9 cellular contexts compared by ENCODE assay signal in genomic region chr12:119544780-119545625, GRCh38. TPM values are rescaled to one million over a fixed set of nuclear protein-coding genes. Genes with fewer than 3 reads are reported as not detected.
DNase-seq lines count a peak whose midpoint lies in the region; ATAC-seq and TF ChIP-seq lines count a peak whose summit lies in the region.
"Had no signal": no experiment of that assay in that cellular context is flagged by ENCODE, and none has a peak within 500 bp of the region (broad histone marks: within the 10 kb centered on the region; RNA-seq: fewer than 3 reads in every experiment).

No MANE protein-coding gene starts in this region.

- TF ChIP-seq CTCF in GM13976 (IDR thresholded peaks at IDR 0.05; ENCODE audit: borderline replicate concordance, control extremely low read depth, extremely low read depth, insufficient read depth, missing control alignments) (peak; percentile 71), glutamatergic neuron (IDR thresholded peaks at IDR 0.05; ENCODE audit: partially characterized antibody, unreplicated experiment) (peak; percentile 96), progenitor cell of endocrine pancreas (IDR thresholded peaks at IDR 0.05; ENCODE audit: unreplicated experiment) (peak; percentile 90)

- DNase-seq in A172 (ENCODE audit: low spot score) (peak; percentile 51), GM13976 (ENCODE audit: low spot score) (peak; percentile 63), MG63 (peak; percentile 38), SJCRH30 (peak; percentile 57 to 79), glutamatergic neuron (peak; percentile 70), progenitor cell of endocrine pancreas (ENCODE audit: low spot score, unreplicated experiment) (peak; percentile 63)
- DNase-seq in activated naive CD4-positive, alpha-beta T cell treated with anti-CD3 and anti-CD28 coated beads, Interleukin-2, amount 10 ng/mL, durations not matched to agents 7 days and 5 days: peak; percentile 65

- H3K27ac Mint-ChIP-seq in activated naive CD4-positive, alpha-beta T cell treated with anti-CD3 and anti-CD28 coated beads, Interleukin-2, amount 10 ng/mL, durations not matched to agents 7 days and 5 days: no peak overlapping the region
- H3K27ac Mint-ChIP-seq in glutamatergic neuron (ENCODE audit: unreplicated experiment) (no peak overlapping the region), progenitor cell of endocrine pancreas (no peak overlapping the region)
- H3K27ac Mint-ChIP-seq: stimulated activated naive CD8-positive, alpha-beta T cell treated with anti-CD3 and anti-CD28 coated beads, Interleukin-15, Interleukin-2, amounts not matched to agents 100 ng/mL and 50 ng/mL, for 24 hours had no signal

- H3K4me1 ChIP-seq in SJCRH30: no peaks in the 10 kb centered on the region

- H3K9me3 ChIP-seq in MG63: no peaks in the 10 kb centered on the region
- no peaks in the 10 kb centered on the region for H3K9me3 ChIP-seq in SJCRH30 (replicated peaks)

- H3K27me3 Mint-ChIP-seq in activated naive CD4-positive, alpha-beta T cell treated with anti-CD3 and anti-CD28 coated beads, Interleukin-2, amount 10 ng/mL, durations not matched to agents 7 days and 5 days: peaks cover 3% of the 10 kb centered on the region
- H3K27me3 Mint-ChIP-seq in glutamatergic neuron (ENCODE audit: unreplicated experiment) (peaks cover 8% of the 10 kb centered on the region), progenitor cell of endocrine pancreas (peaks cover 26% of the 10 kb centered on the region)

- no peaks in the 10 kb centered on the region for H3K36me3 ChIP-seq in MG63
- H3K36me3 ChIP-seq in SJCRH30: no peaks in the 10 kb centered on the region

- no peak overlapping the region for H3K27ac ChIP-seq in SJCRH30

- ATAC-seq in HG02642 (IDR thresholded peaks at IDR 0.05; ENCODE audit: poor library complexity, unreplicated experiment): no peak

- in situ Hi-C loops in GM13976 (cut with MboI; ENCODE audit: low sequenced_read_pairs, unreplicated experiment): no loop called here

- CTCF ChIA-PET in activated naive CD4-positive, alpha-beta T cell treated with anti-CD3 and anti-CD28 coated beads, Interleukin-2, amount 10 ng/mL, durations not matched to agents 7 days and 5 days (lab: Charles Lee): interaction anchor here (0.6 to 8.8 kb wide), 8 partner anchors 13 to 566 kb away, joined by 3 to 52 read pairs (median 3); no protein-coding TSS in a partner anchor

- no peaks in the 10 kb centered on the region for H3K4me1 Mint-ChIP-seq in activated naive CD4-positive, alpha-beta T cell treated with anti-CD3 and anti-CD28 coated beads, Interleukin-2, amount 10 ng/mL, durations not matched to agents 7 days and 5 days
- H3K4me1 Mint-ChIP-seq in glutamatergic neuron (ENCODE audit: low read depth, unreplicated experiment) (no peaks in the 10 kb centered on the region), progenitor cell of endocrine pancreas (ENCODE audit: low read depth) (no peaks in the 10 kb centered on the region)

- H3K9me3 Mint-ChIP-seq in activated naive CD4-positive, alpha-beta T cell treated with anti-CD3 and anti-CD28 coated beads, Interleukin-2, amount 10 ng/mL, durations not matched to agents 7 days and 5 days: no peaks in the 10 kb centered on the region
- peaks cover 3% of the 10 kb centered on the region for H3K9me3 Mint-ChIP-seq in glutamatergic neuron (ENCODE audit: unreplicated experiment)
- no peaks in the 10 kb centered on the region for H3K9me3 Mint-ChIP-seq in progenitor cell of endocrine pancreas (ENCODE audit: low read depth)
- H3K9me3 Mint-ChIP-seq: stimulated activated naive CD8-positive, alpha-beta T cell treated with anti-CD3 and anti-CD28 coated beads, Interleukin-15, Interleukin-2, amounts not matched to agents 100 ng/mL and 50 ng/mL, for 24 hours had no signal

- H3K4me3 ChIP-seq in MG63 (no peak overlapping the region), SJCRH30 (no peak overlapping the region)

- no peaks in the 10 kb centered on the region for H3K27me3 ChIP-seq in MG63
- no peaks in the 10 kb centered on the region for H3K27me3 ChIP-seq in SJCRH30

- H3K4me3 Mint-ChIP-seq in activated naive CD4-positive, alpha-beta T cell treated with anti-CD3 and anti-CD28 coated beads, Interleukin-2, amount 10 ng/mL, durations not matched to agents 7 days and 5 days: no peak overlapping the region
- H3K4me3 Mint-ChIP-seq in glutamatergic neuron (ENCODE audit: unreplicated experiment): no peak overlapping the region
- no peak overlapping the region for H3K4me3 Mint-ChIP-seq in progenitor cell of endocrine pancreas (ENCODE audit: low read depth)
- H3K4me3 Mint-ChIP-seq: stimulated activated naive CD8-positive, alpha-beta T cell treated with anti-CD3 and anti-CD28 coated beads, Interleukin-15, Interleukin-2, amounts not matched to agents 100 ng/mL and 50 ng/mL, for 24 hours had no signal

- H3K36me3 Mint-ChIP-seq in activated naive CD4-positive, alpha-beta T cell treated with anti-CD3 and anti-CD28 coated beads, Interleukin-2, amount 10 ng/mL, durations not matched to agents 7 days and 5 days: no peaks in the 10 kb centered on the region
- H3K36me3 Mint-ChIP-seq in glutamatergic neuron (ENCODE audit: unreplicated experiment) (no peaks in the 10 kb centered on the region), progenitor cell of endocrine pancreas (ENCODE audit: insufficient read depth) (peaks cover 3% of the 10 kb centered on the region)

RNA-seq across cellular contexts. Expression of gene TMEM233, which starts 48.6 kb away (rescaled TPM):
- not detected in 2 replicates for total RNA-seq in A172 (2014; rRNA removed; shearing (Covaris generic))
- 0.20 TPM in 1 of 2 replicates, not detected in the other for total RNA-seq in MG63 (2014; rRNA removed; shearing (Covaris generic); ENCODE audit: low replicate concordance)
- 5.6 and 6.5 TPM in 2 replicates for total RNA-seq in SJCRH30 (2014; rRNA removed; shearing (Covaris generic))
- total RNA-seq in glutamatergic neuron (ENCODE audit: unreplicated experiment) (not detected), progenitor cell of endocrine pancreas (not detected in 2 replicates)
